ENCODE assay signal across 1 cellular context in the genomic region with DNA sequence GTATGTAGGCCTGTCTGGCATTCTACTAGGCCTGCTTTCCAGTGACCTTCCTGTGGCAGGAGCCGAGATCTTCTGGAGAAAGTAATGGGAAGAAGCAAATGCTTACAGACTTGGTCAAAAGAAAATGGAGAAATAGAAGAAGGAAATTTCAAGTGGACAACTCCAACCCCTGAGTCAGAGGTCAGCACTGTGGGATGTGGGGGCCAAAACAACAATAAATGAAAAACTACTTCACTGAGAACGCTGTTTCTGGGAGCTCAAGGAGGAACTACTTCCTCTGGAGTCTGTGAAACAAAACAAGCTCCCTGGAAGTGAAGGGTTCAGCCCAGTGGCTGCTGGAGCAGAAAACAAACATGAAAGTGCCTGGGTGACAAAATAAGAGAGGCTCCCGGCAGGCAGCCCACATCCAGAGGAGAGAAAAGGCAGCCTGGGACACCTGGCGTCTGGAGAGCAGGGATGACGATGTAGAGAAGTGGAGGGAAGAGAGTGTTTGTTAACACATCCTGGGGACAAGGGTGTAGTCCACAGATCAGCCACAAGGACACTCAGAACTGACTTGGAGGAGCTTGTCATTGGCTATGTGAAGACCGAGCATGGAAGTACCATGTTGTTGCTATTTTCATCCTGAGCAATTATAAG.
TF ChIP-seq lines count a peak whose summit lies in the region.

No MANE protein-coding gene starts in this region.

TF ChIP-seq in GM23338, 12 proteins besides CTCF, POLR2A, EP300 and RAD21 (continued from another document):
- TF ChIP-seq, protein P1, sequence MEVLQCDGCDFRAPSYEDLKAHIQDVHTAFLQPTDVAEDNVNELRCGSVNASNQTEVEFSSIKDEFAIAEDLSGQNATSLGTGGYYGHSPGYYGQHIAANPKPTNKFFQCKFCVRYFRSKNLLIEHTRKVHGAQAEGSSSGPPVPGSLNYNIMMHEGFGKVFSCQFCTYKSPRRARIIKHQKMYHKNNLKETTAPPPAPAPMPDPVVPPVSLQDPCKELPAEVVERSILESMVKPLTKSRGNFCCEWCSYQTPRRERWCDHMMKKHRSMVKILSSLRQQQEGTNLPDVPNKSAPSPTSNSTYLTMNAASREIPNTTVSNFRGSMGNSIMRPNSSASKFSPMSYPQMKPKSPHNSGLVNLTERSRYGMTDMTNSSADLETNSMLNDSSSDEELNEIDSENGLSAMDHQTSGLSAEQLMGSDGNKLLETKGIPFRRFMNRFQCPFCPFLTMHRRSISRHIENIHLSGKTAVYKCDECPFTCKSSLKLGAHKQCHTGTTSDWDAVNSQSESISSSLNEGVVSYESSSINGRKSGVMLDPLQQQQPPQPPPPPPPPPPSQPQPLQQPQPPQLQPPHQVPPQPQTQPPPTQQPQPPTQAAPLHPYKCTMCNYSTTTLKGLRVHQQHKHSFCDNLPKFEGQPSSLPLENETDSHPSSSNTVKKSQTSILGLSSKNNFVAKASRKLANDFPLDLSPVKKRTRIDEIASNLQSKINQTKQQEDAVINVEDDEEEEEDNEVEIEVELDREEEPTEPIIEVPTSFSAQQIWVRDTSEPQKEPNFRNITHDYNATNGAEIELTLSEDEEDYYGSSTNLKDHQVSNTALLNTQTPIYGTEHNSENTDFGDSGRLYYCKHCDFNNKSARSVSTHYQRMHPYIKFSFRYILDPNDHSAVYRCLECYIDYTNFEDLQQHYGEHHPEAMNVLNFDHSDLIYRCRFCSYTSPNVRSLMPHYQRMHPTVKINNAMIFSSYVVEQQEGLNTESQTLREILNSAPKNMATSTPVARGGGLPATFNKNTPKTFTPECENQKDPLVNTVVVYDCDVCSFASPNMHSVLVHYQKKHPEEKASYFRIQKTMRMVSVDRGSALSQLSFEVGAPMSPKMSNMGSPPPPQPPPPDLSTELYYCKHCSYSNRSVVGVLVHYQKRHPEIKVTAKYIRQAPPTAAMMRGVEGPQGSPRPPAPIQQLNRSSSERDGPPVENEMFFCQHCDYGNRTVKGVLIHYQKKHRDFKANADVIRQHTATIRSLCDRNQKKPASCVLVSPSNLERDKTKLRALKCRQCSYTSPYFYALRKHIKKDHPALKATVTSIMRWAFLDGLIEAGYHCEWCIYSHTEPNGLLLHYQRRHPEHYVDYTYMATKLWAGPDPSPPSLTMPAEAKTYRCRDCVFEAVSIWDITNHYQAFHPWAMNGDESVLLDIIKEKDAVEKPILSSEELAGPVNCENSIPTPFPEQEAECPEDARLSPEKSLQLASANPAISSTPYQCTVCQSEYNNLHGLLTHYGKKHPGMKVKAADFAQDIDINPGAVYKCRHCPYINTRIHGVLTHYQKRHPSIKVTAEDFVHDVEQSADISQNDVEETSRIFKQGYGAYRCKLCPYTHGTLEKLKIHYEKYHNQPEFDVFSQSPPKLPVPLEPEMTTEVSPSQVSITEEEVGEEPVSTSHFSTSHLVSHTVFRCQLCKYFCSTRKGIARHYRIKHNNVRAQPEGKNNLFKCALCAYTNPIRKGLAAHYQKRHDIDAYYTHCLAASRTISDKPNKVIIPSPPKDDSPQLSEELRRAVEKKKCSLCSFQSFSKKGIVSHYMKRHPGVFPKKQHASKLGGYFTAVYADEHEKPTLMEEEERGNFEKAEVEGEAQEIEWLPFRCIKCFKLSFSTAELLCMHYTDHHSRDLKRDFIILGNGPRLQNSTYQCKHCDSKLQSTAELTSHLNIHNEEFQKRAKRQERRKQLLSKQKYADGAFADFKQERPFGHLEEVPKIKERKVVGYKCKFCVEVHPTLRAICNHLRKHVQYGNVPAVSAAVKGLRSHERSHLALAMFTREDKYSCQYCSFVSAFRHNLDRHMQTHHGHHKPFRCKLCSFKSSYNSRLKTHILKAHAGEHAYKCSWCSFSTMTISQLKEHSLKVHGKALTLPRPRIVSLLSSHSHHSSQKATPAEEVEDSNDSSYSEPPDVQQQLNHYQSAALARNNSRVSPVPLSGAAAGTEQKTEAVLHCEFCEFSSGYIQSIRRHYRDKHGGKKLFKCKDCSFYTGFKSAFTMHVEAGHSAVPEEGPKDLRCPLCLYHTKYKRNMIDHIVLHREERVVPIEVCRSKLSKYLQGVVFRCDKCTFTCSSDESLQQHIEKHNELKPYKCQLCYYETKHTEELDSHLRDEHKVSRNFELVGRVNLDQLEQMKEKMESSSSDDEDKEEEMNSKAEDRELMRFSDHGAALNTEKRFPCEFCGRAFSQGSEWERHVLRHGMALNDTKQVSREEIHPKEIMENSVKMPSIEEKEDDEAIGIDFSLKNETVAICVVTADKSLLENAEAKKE (CRISPR knock-in tag; IDR thresholded peaks at IDR 0.05) = no peak
- TF ChIP-seq POLR2AphosphoS5 (IDR thresholded peaks at IDR 0.05; ENCODE audit: low read depth) (no peak), STAT1 (IDR thresholded peaks at IDR 0.05; ENCODE audit: unreplicated experiment) (no peak), ZNF114 (CRISPR knock-in tag; IDR thresholded peaks at IDR 0.05) (no peak), ZNF331 (CRISPR knock-in tag; IDR thresholded peaks at IDR 0.05; ENCODE audit: low read depth) (no peak)
- TF ChIP-seq, protein P2, sequence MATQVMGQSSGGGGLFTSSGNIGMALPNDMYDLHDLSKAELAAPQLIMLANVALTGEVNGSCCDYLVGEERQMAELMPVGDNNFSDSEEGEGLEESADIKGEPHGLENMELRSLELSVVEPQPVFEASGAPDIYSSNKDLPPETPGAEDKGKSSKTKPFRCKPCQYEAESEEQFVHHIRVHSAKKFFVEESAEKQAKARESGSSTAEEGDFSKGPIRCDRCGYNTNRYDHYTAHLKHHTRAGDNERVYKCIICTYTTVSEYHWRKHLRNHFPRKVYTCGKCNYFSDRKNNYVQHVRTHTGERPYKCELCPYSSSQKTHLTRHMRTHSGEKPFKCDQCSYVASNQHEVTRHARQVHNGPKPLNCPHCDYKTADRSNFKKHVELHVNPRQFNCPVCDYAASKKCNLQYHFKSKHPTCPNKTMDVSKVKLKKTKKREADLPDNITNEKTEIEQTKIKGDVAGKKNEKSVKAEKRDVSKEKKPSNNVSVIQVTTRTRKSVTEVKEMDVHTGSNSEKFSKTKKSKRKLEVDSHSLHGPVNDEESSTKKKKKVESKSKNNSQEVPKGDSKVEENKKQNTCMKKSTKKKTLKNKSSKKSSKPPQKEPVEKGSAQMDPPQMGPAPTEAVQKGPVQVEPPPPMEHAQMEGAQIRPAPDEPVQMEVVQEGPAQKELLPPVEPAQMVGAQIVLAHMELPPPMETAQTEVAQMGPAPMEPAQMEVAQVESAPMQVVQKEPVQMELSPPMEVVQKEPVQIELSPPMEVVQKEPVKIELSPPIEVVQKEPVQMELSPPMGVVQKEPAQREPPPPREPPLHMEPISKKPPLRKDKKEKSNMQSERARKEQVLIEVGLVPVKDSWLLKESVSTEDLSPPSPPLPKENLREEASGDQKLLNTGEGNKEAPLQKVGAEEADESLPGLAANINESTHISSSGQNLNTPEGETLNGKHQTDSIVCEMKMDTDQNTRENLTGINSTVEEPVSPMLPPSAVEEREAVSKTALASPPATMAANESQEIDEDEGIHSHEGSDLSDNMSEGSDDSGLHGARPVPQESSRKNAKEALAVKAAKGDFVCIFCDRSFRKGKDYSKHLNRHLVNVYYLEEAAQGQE (IDR thresholded peaks at IDR 0.05; ENCODE audit: unreplicated experiment) = no peak
